Comparison of ENCODE assay signal across 16 cellular contexts in genomic region chr10:125209591-125210373, GRCh38. TPM values are rescaled to one million over a fixed set of nuclear protein-coding genes. Genes with fewer than 3 reads are reported as not detected.
DNase-seq lines count a peak whose midpoint lies in the region; ATAC-seq, FAIRE-seq and TF ChIP-seq lines count a peak whose summit lies in the region.
"Had no signal": no experiment of that assay in that cellular context is flagged by ENCODE, and none has a peak within 500 bp of the region (broad histone marks: within the 10 kb centered on the region; RNA-seq: fewer than 3 reads in every experiment).

No MANE protein-coding gene starts in this region.

- POLR2A ChIA-PET in HepG2 (lab: Yijun Ruan, JAX) (no interaction called here), GM10248 (lab: Yijun Ruan, JAX) (no interaction called here)

- no peaks in the 10 kb centered on the region for H3K79me1 ChIP-seq in mesenchymal stem cell (replicated peaks; ENCODE audit: low read length, poor library complexity, severe bottlenecking)

- H3K9me3 ChIP-seq in liver (ENCODE audit: control insufficient read depth in 4 of 4, low read length in 3 of 4) = no peaks in the 10 kb centered on the region
- H3K9me3 ChIP-seq in HepG2 (ENCODE audit: low read length) = no peaks in the 10 kb centered on the region
- H3K9me3 ChIP-seq in mesenchymal stem cell (ENCODE audit: control insufficient read depth, low read length) = no peaks in the 10 kb centered on the region
- H3K9me3 ChIP-seq: esophagus squamous epithelium had no signal

- no peaks in the 10 kb centered on the region for H3K9me3 Mint-ChIP-seq in endothelial cell (ENCODE audit: unreplicated experiment)

- H3K4me2 ChIP-seq in HepG2 (ENCODE audit: low read depth, low read length) = no peak overlapping the region
- H3K4me2 ChIP-seq in mesenchymal stem cell (ENCODE audit: low read length, poor library complexity, severe bottlenecking) = peak overlapping the region; percentile 4

- H3K36me3 Mint-ChIP-seq in endothelial cell (ENCODE audit: low read depth, unreplicated experiment) = no peaks in the 10 kb centered on the region

- no peaks in the 10 kb centered on the region for H3K79me2 ChIP-seq in HepG2 (ENCODE audit: insufficient read depth, low read length)

- H3K4me3 Mint-ChIP-seq in endothelial cell (ENCODE audit: unreplicated experiment) = no peak overlapping the region
- H3K4me3 Mint-ChIP-seq: activated T-cell treated with anti-CD3 and anti-CD28 coated beads, Interleukin-2, amount 50 U/mL, for 24 hours; T-helper 17 cell had no signal

- peak overlapping the region; percentile 34 for H2BK15ac ChIP-seq in mesenchymal stem cell (ENCODE audit: low read depth, poor library complexity, severe bottlenecking)

- no peak overlapping the region for H2AFZ ChIP-seq in HepG2 (ENCODE audit: low read length)
- no peak overlapping the region for H2AFZ ChIP-seq in mesenchymal stem cell (ENCODE audit: low read depth, low read length)

- H3K23ac ChIP-seq in mesenchymal stem cell (ENCODE audit: low read length in 2 of 2) = no peak overlapping the region

- peak overlapping the region; percentile 92 for H2AK5ac ChIP-seq in mesenchymal stem cell (ENCODE audit: low read length, severe bottlenecking)

- H3K36me3 ChIP-seq in liver (ENCODE audit: control insufficient read depth in 4 of 4, insufficient read depth in 3 of 4, low read depth in 1 of 4, low read length in 3 of 4) (no peaks in the 10 kb centered on the region), HepG2 (replicated peaks in 1 of 2; ENCODE audit: control insufficient read depth in 1 of 2, insufficient read depth in 2 of 2, low read length in 2 of 2) (no peaks in the 10 kb centered on the region), mesenchymal stem cell (ENCODE audit: control insufficient read depth in 1 of 2, insufficient read depth in 2 of 2, low read depth in 1 of 2, low read length in 2 of 2) (no peaks in the 10 kb centered on the region)
- H3K36me3 ChIP-seq: esophagus squamous epithelium had no signal

- DNase-seq in HepG2 (ENCODE audit: low spot score) (no peak), endothelial cell (ENCODE audit: low spot score) (peak; percentile 20), mesenchymal stem cell (peak; percentile 52), GM10248 (ENCODE audit: extremely low spot score) (no peak), NCI-H1092 treated with DMSO at 0.1 percent for 48 hours (lab: John Stamatoyannopoulos, UW) (no peak), H4 (ENCODE audit: low spot score) (no peak)
- DNase-seq: 8988T; activated CD4-positive, alpha-beta T cell treated with anti-CD3 and anti-CD28 coated beads for 4 hours; activated T-cell treated with anti-CD3 and anti-CD28 coated beads, Interleukin-2, amount 50 U/mL, for 24 hours; esophagus squamous epithelium; NCI-H1105; small intestine; T-helper 17 cell had no signal

- TF ChIP-seq RAD21 in liver (IDR thresholded peaks at IDR 0.05) = peak in 1 of 2 donors; percentile 13
- no peak for TF ChIP-seq RAD21 in HepG2 (CRISPR knock-in tag; IDR thresholded peaks at IDR 0.05)

- no peaks in the 10 kb centered on the region for H3K27me3 ChIP-seq in liver (ENCODE audit: control insufficient read depth in 4 of 4, insufficient read depth in 4 of 4, low read length in 3 of 4)
- peaks cover 1 to 27% of the 10 kb centered on the region in 2 experiments; a peak in 2 of 5 replicates for H3K27me3 ChIP-seq in HepG2 (ENCODE audit: control insufficient read depth in 1 of 2, insufficient read depth in 2 of 2, low read length in 2 of 2)
- H3K27me3 ChIP-seq in mesenchymal stem cell (ENCODE audit: control insufficient read depth in 1 of 2, insufficient read depth in 1 of 2, low read length in 2 of 2) = peaks cover 9% of the 10 kb centered on the region in 2 experiments
- H3K27me3 ChIP-seq: esophagus squamous epithelium had no signal

- no peak overlapping the region for H2BK120ac ChIP-seq in mesenchymal stem cell (ENCODE audit: low read depth, low read length)

- H3K4me1 Mint-ChIP-seq in endothelial cell (ENCODE audit: unreplicated experiment) = peaks cover 34% of the 10 kb centered on the region
- H3K4me1 Mint-ChIP-seq: T-helper 17 cell had no signal

- no peaks in the 10 kb centered on the region for H4K20me1 ChIP-seq in HepG2 (ENCODE audit: insufficient read depth, low read length)

- H4K91ac ChIP-seq in mesenchymal stem cell (ENCODE audit: low read length) = no peak overlapping the region

- CTCF ChIA-PET in HepG2 (lab: Yijun Ruan, JAX; ENCODE audit: low intra/inter-chr PET ratio, low total read pairs) = no interaction called here
- CTCF ChIA-PET in GM10248 (lab: Yijun Ruan, JAX) = no interaction called here

- H3K4me3 ChIP-seq in liver (ENCODE audit: low read depth in 1 of 3, low read length in 3 of 3) (no peak overlapping the region), HepG2 (replicated peaks in 1 of 3; ENCODE audit: insufficient read depth in 1 of 3, low read depth in 2 of 3, low read length in 3 of 3) (no peak overlapping the region), mesenchymal stem cell (ENCODE audit: insufficient read depth in 1 of 2, low read depth in 1 of 2, low read length in 2 of 2) (no peak overlapping the region)
- H3K4me3 ChIP-seq: esophagus squamous epithelium had no signal

- peaks cover 8% of the 10 kb centered on the region for H3K27me3 Mint-ChIP-seq in endothelial cell (ENCODE audit: unreplicated experiment)

- FAIRE-seq in HepG2 (lab: Jason Lieb, UNC) = no peak
- FAIRE-seq: H1, small intestine had no signal

- no peak for ATAC-seq in HepG2
- no peak for ATAC-seq in HG03354 (IDR thresholded peaks at IDR 0.05; ENCODE audit: poor library complexity, severe bottlenecking, unreplicated experiment)
- ATAC-seq: T-helper 17 cell had no signal

- TF ChIP-seq POLR2A in HepG2 (IDR thresholded peaks at IDR 0.05; ENCODE audit: insufficient read depth in 1 of 2, low read depth in 2 of 2, low read length in 2 of 2) = no peak

- H3K9ac ChIP-seq in liver (ENCODE audit: low read depth in 1 of 2, low read length in 2 of 2) (no peak overlapping the region), HepG2 (ENCODE audit: insufficient read depth, low read depth, low read length) (no peak overlapping the region), mesenchymal stem cell (ENCODE audit: low read length) (no peak overlapping the region)

- H3K14ac ChIP-seq in mesenchymal stem cell (ENCODE audit: low read length in 2 of 2) = no peak overlapping the region

- no TSS peak for BruUV-seq in HepG2 (replicated peaks; lab: Mats Ljungman, UMichigan)

- peak overlapping the region; percentile 96 for H3K27ac Mint-ChIP-seq in endothelial cell (ENCODE audit: unreplicated experiment)
- H3K27ac Mint-ChIP-seq: activated T-cell treated with anti-CD3 and anti-CD28 coated beads, Interleukin-2, amount 50 U/mL, for 24 hours; T-helper 17 cell had no signal

- H3K4me1 ChIP-seq in liver (ENCODE audit: control insufficient read depth in 4 of 4, insufficient read depth in 4 of 4, low read length in 3 of 4) (no peaks in the 10 kb centered on the region), HepG2 (ENCODE audit: insufficient read depth, low read length) (no peaks in the 10 kb centered on the region), mesenchymal stem cell (ENCODE audit: control insufficient read depth, insufficient read depth, low read depth, low read length) (peaks cover 14% of the 10 kb centered on the region)
- H3K4me1 ChIP-seq: esophagus squamous epithelium had no signal

- intact Hi-C loops in HepG2 (cut with micrococcal nuclease; ENCODE audit: unreplicated experiment) = no loop called here

- TF ChIP-seq CTCF in liver (IDR thresholded peaks at IDR 0.05; ENCODE audit: low read depth, low read length, missing input control) = no peak
- no peak for TF ChIP-seq CTCF in HepG2 (CRISPR knock-in tag; IDR thresholded peaks at IDR 0.05)
- no peak for TF ChIP-seq CTCF in endothelial cell (IDR thresholded peaks at IDR 0.05; ENCODE audit: unreplicated experiment)
- no peak for TF ChIP-seq CTCF in GM10248 (IDR thresholded peaks at IDR 0.05; ENCODE audit: control extremely low read depth, extremely low read depth, low read depth, missing control alignments)

- H3K27ac ChIP-seq in liver (ENCODE audit: low read depth in 1 of 2, low read length in 2 of 2) (no peak overlapping the region), HepG2 (ENCODE audit: extremely low read length, insufficient read depth, low read length) (no peak overlapping the region), mesenchymal stem cell (ENCODE audit: low read length, poor library complexity, severe bottlenecking) (peak overlapping the region; percentile 91)
- H3K27ac ChIP-seq: esophagus squamous epithelium had no signal

- TF ChIP-seq EP300 in HepG2 (IDR thresholded peaks at IDR 0.05; ENCODE audit: low read depth in 2 of 2, low read length in 2 of 2) (no peak), HepG2 (CRISPR knock-in tag; IDR thresholded peaks at IDR 0.05; ENCODE audit: borderline replicate concordance) (no peak)

- H3K4ac ChIP-seq in mesenchymal stem cell (ENCODE audit: low read depth in 1 of 2, low read length in 2 of 2) = no peak overlapping the region

- no peak overlapping the region for H2BK12ac ChIP-seq in mesenchymal stem cell (ENCODE audit: low read length in 2 of 2)

- H4K8ac ChIP-seq in mesenchymal stem cell (ENCODE audit: low read length) = no peak overlapping the region

- no peak overlapping the region for H3K18ac ChIP-seq in mesenchymal stem cell (ENCODE audit: low read depth in 1 of 2, low read length in 2 of 2)

- H2BK5ac ChIP-seq in mesenchymal stem cell (ENCODE audit: low read depth, low read length, poor library complexity, severe bottlenecking) = peak overlapping the region; percentile 48

- in situ Hi-C loops in HepG2 (cut with HindIII; ENCODE audit: extremely low pct_ligation_motif_present, low pct_unique_long_range_greater_than_20kb) = no loop called here

- 59% methylated on average over 11 of the region's 11 CpGs for WGBS in liver
- 17% methylated on average over 10 of the region's 11 CpGs for WGBS in HepG2 (ENCODE audit: low lambda C conversion rate)
- 65% methylated on average over 10 of the region's 11 CpGs for WGBS in mesenchymal stem cell

RNA-seq across cellular contexts. Expression of gene CTBP2, which starts 49.4 kb away (rescaled TPM):
- 10 to 100 TPM in 1 of 2 donors, 1 to 10 TPM in 1; 6.9 to 59.2 TPM for total RNA-seq in liver
- 1 to 10 TPM; 3.4 to 4.2 TPM for polyA plus RNA-seq in liver
- total RNA-seq in HepG2 (2016; rRNA removed; fragmentation: Illumina TruSeq; extraction: Trizol) = not detected in 2 replicates
- not detected in 2 replicates for total RNA-seq in HepG2 (2016; cell fraction: cytosol; rRNA removed; fragmentation: Illumina TruSeq; extraction: Trizol; ENCODE audit: low read depth)
- not detected in 2 replicates for total RNA-seq in HepG2 (2016; cell fraction: insoluble cytoplasmic fraction; rRNA removed; fragmentation: Illumina TruSeq; extraction: Trizol)
- total RNA-seq in HepG2 (2016; cell fraction: membrane; rRNA removed; fragmentation: Illumina TruSeq; extraction: Trizol) = not detected in 2 replicates
- not detected in 2 replicates for total RNA-seq in HepG2 (2016; cell fraction: nucleus; rRNA removed; fragmentation: Illumina TruSeq; extraction: Trizol)
- 0.08 TPM in 1 of 2 replicates, not detected in the other for polyA plus RNA-seq in HepG2 (2011; rRNA removed)
- 0.04 and 0.05 TPM in 2 replicates for polyA plus RNA-seq in HepG2 (2011; cell fraction: cytosol; rRNA removed)
- 0.02 TPM in 1 of 2 replicates, not detected in the other for polyA plus RNA-seq in HepG2 (2011; cell fraction: nucleus; rRNA removed)
- polyA plus RNA-seq in HepG2 (2012) = 0.08 TPM in 2 replicates
- not detected in 2 replicates for polyA plus RNA-seq in HepG2 (2016; cell fraction: cytosol; fragmentation: Illumina TruSeq; extraction: Trizol; ENCODE audit: low read depth)
- not detected in 2 replicates for polyA plus RNA-seq in HepG2 (2016; cell fraction: insoluble cytoplasmic fraction; fragmentation: Illumina TruSeq; extraction: Trizol; ENCODE audit: low read depth)
- not detected in 2 replicates for polyA plus RNA-seq in HepG2 (2016; cell fraction: membrane; fragmentation: Illumina TruSeq; extraction: Trizol; ENCODE audit: low read depth)
- polyA plus RNA-seq in HepG2 (2016; cell fraction: nucleus; fragmentation: Illumina TruSeq; extraction: Trizol; ENCODE audit: insufficient read depth, low read depth) = not detected in 2 replicates
- 1.2 and 101 TPM in 2 replicates for polyA minus RNA-seq in HepG2 (2011; rRNA and poly(A)+ RNA removed; ENCODE audit: low replicate concordance)
- polyA minus RNA-seq in HepG2 (2011; cell fraction: cytosol; rRNA and poly(A)+ RNA removed) = 0.49 and 0.53 TPM in 2 replicates
- polyA minus RNA-seq in HepG2 (2011; cell fraction: nucleus; rRNA and poly(A)+ RNA removed) = 0.39 TPM in 1 of 2 replicates, not detected in the other
- total RNA-seq in endothelial cell (ENCODE audit: unreplicated experiment) = 145 TPM
- polyA plus RNA-seq in mesenchymal stem cell (2013, experiment 1 of 2) = 58.2 TPM
- polyA plus RNA-seq in mesenchymal stem cell (2013, experiment 2 of 2) = 55.7 TPM
- total RNA-seq in H4 (2014; rRNA removed; shearing (Covaris generic)) = 58.2 and 69.8 TPM in 2 replicates

Comparison
In these comparisons a context has a peak if more than half of its experiments do, and no peak if none do; other contexts are left out.
1. RNA of gene CTBP2, which starts 49.4 kb away (total RNA-seq): 145 TPM in endothelial cell (single experiment), 6.9 to 59.2 TPM in liver and 58.2 to 69.8 TPM in H4; not detected in HepG2; every median in the first group is over 4 times any median in the second.
2. DNase-seq: peak in endothelial cell (single experiment) and mesenchymal stem cell (single experiment); none in HepG2 (single experiment), GM10248 (single experiment), NCI-H1092 treated with DMSO at 0.1 percent for 48 hours (single experiment) and H4 (single experiment).